Comparison of ENCODE assay signal across 12 cellular contexts in genomic region chr12:6330192-6330591, GRCh38. TPM values are rescaled to one million over a fixed set of nuclear protein-coding genes. Genes with fewer than 3 reads are reported as not detected.
DNase-seq lines count a peak whose midpoint lies in the region; ATAC-seq and TF ChIP-seq lines count a peak whose summit lies in the region.
"Had no signal": no experiment of that assay in that cellular context is flagged by ENCODE, and none has a peak within 500 bp of the region (broad histone marks: within the 10 kb centered on the region; RNA-seq: fewer than 3 reads in every experiment).

No MANE protein-coding gene starts in this region.

- ATAC-seq in GM18498 (IDR thresholded peaks at IDR 0.05; ENCODE audit: unreplicated experiment) = peak; percentile 65
- no peak for ATAC-seq in HCT116
- no peak for ATAC-seq in PC-3
- ATAC-seq in aorta (ENCODE audit: low FRiP score) = no peak
- no peak for ATAC-seq in HG03469 (IDR thresholded peaks at IDR 0.05; ENCODE audit: unreplicated experiment)

- DNase-seq in HCT116 (ENCODE audit: low read depth, low spot score) (no peak), adrenal gland (peak in 1 of 7 donors; percentile 11), PC-3 (no peak), aorta (no peak), DMS79 (lab: John Stamatoyannopoulos, UW) (no peak)

- 56 to 76% (median 71%) methylated on average over 5 of the region's 5 CpGs for WGBS in adrenal gland, 4 donors
- WGBS in aorta, 2 donors = 80% methylated on average over 5 of the region's 5 CpGs

- TF ChIP-seq POLR2A in HCT116 (IDR thresholded peaks at IDR 0.05; ENCODE audit: borderline replicate concordance, extremely low read depth, insufficient read depth, insufficient read length) (no peak), adrenal gland (IDR thresholded peaks at IDR 0.05) (no peak)

- peaks cover 5% of the 10 kb centered on the region for H3F3A ChIP-seq in PC-3 (ENCODE audit: low read length, unreplicated experiment)

- H2AFZ ChIP-seq in HCT116 (ENCODE audit: low read depth, low read length, poor library complexity, severe bottlenecking) (no peak overlapping the region), PC-3 (ENCODE audit: low read length) (no peak overlapping the region)

- no peak for TF ChIP-seq RAD21 in HCT116 (IDR thresholded peaks at IDR 0.05; ENCODE audit: low read depth)

- H4K20me1 ChIP-seq in HCT116 (ENCODE audit: insufficient read depth) (no peaks in the 10 kb centered on the region), PC-3 (ENCODE audit: low read length) (no peaks in the 10 kb centered on the region)

- H3K27me3 ChIP-seq in HCT116 (ENCODE audit: insufficient read depth, low read length) (no peaks in the 10 kb centered on the region), adrenal gland (no peaks in the 10 kb centered on the region), PC-3 (ENCODE audit: low read length) (no peaks in the 10 kb centered on the region), aorta (ENCODE audit: control insufficient read depth in 1 of 2, insufficient read depth in 2 of 2, low read length in 1 of 2) (no peaks in the 10 kb centered on the region)

- peak overlapping the region; percentile 20; the same call in 1 of the 2 replicates for H3K27ac ChIP-seq in HCT116 (ENCODE audit: low read depth, low read length)
- peak overlapping the region in 3 of 5 donors; percentile 33 to 84 (median 62) for H3K27ac ChIP-seq in adrenal gland
- peak overlapping the region in 12 of 21 experiments; percentile 4 to 99 (median 50) for H3K27ac ChIP-seq in skin epidermis
- no peak overlapping the region for H3K27ac ChIP-seq in PC-3 (ENCODE audit: low read length)
- H3K27ac ChIP-seq in aorta (ENCODE audit: low read depth in 1 of 2, low read length in 2 of 2) = no peak overlapping the region
- H3K27ac ChIP-seq: KMS-11 had no signal

- CTCF ChIA-PET in HCT116 (lab: Charles Lee) = no interaction called here
- CTCF ChIA-PET in PC-3 (lab: Charles Lee) = no interaction called here

- TF ChIP-seq CTCF in HCT116 (IDR thresholded peaks at IDR 0.05 in 2 of 3, conservative IDR thresholded peaks at IDR 0.05 in 1 of 3; ENCODE audit: borderline replicate concordance in 1 of 3, insufficient read depth in 1 of 3, low read depth in 2 of 3, low read length in 2 of 3) (no peak), adrenal gland (IDR thresholded peaks at IDR 0.05) (no peak), PC-3 (conservative IDR thresholded peaks at IDR 0.05; ENCODE audit: low read depth, low read length) (no peak)

- H3K4me3 ChIP-seq in HCT116 (replicated peaks in 1 of 2; ENCODE audit: low read depth in 1 of 2, low read length in 2 of 2) (no peak overlapping the region), adrenal gland (no peak overlapping the region), skin epidermis (no peak overlapping the region), PC-3 (ENCODE audit: low read length) (no peak overlapping the region), aorta (ENCODE audit: low read length in 2 of 2) (no peak overlapping the region)

- POLR2A ChIA-PET in HCT116 (lab: Charles Lee) (no interaction called here), PC-3 (lab: Charles Lee; ENCODE audit: unreplicated experiment) (no interaction called here)

- peaks cover 34% of the 10 kb centered on the region for H3K79me2 ChIP-seq in HCT116 (ENCODE audit: insufficient read depth, low read length)
- peaks cover 22% of the 10 kb centered on the region for H3K79me2 ChIP-seq in PC-3 (ENCODE audit: low read length)

- H3K4me2 ChIP-seq in HCT116 (ENCODE audit: low read length) (no peak overlapping the region), PC-3 (ENCODE audit: low read length) (no peak overlapping the region)
- H3K4me2 ChIP-seq: KMS-11 had no signal

- H3K9me2 ChIP-seq in HCT116 (ENCODE audit: insufficient read depth) (no peaks in the 10 kb centered on the region), PC-3 (replicated peaks; ENCODE audit: low read length) (no peaks in the 10 kb centered on the region)

- intact Hi-C loops in HCT116 (cut with micrococcal nuclease) (loop anchor here (10.0 kb wide), 1 partner anchor 205 kb away; the partner anchor contains the start of gene GAPDH), adrenal gland (cut with DNase I) (loop anchor here (5.0 to 10.0 kb wide), 2 partner anchors 137 to 205 kb away; partner anchors contain the start of gene GAPDH (in 1 of the 2)), PC-3 (cut with micrococcal nuclease) (no loop called here), aorta (cut with DNase I) (no loop called here)

- no TSS peak for BruUV-seq in HCT116 (replicated peaks; lab: Mats Ljungman, UMichigan)
- BruUV-seq in PC-3 (replicated peaks; lab: Mats Ljungman, UMichigan) = no TSS peak

- RAD21 ChIA-PET in HCT116 (lab: Charles Lee; ENCODE audit: low non-redundant PET in 1 of 2, low total read pairs in 2 of 2, uncharacterized antibody in 2 of 2, unreplicated experiment in 2 of 2) = no interaction called here

- H3K9ac ChIP-seq in HCT116 (ENCODE audit: low read length) = no peak overlapping the region
- H3K9ac ChIP-seq in PC-3 (ENCODE audit: low read length) = no peak overlapping the region
- H3K9ac ChIP-seq: KMS-11 had no signal

- H3K9me3 ChIP-seq in HCT116 (ENCODE audit: control insufficient read depth in 1 of 2, insufficient read depth in 1 of 2, low read depth in 1 of 2, low read length in 2 of 2) = no peaks in the 10 kb centered on the region
- no peaks in the 10 kb centered on the region for H3K9me3 ChIP-seq in adrenal gland (replicated peaks in 1 of 3)
- no peaks in the 10 kb centered on the region for H3K9me3 ChIP-seq in PC-3 (ENCODE audit: low read length)
- no peaks in the 10 kb centered on the region for H3K9me3 ChIP-seq in aorta (ENCODE audit: control insufficient read depth, low read length)

- H3K36me3 ChIP-seq in HCT116 (ENCODE audit: control insufficient read depth in 1 of 2, insufficient read depth in 2 of 2, low read length in 2 of 2) = peaks cover 42 to 61% of the 10 kb centered on the region in 2 experiments
- peaks cover 0 to 84% of the 10 kb centered on the region in 2 donors for H3K36me3 ChIP-seq in adrenal gland (replicated peaks in 1 of 2)
- peaks cover 41% of the 10 kb centered on the region for H3K36me3 ChIP-seq in PC-3 (ENCODE audit: low read depth, low read length)
- peaks cover 0 to 11% of the 10 kb centered on the region in 2 donors for H3K36me3 ChIP-seq in aorta (ENCODE audit: control insufficient read depth in 1 of 2, insufficient read depth in 2 of 2, low read length in 1 of 2)

- peaks cover 7 to 34% of the 10 kb centered on the region in 2 experiments for H3K4me1 ChIP-seq in HCT116 (ENCODE audit: control insufficient read depth in 1 of 2, insufficient read depth in 2 of 2, low read length in 2 of 2)
- peaks cover 20 to 88% of the 10 kb centered on the region in 2 donors for H3K4me1 ChIP-seq in adrenal gland (replicated peaks in 1 of 2)
- peaks cover 32% of the 10 kb centered on the region for H3K4me1 ChIP-seq in PC-3 (ENCODE audit: insufficient read depth, low read length)
- H3K4me1 ChIP-seq in aorta (ENCODE audit: control insufficient read depth in 1 of 2, insufficient read depth in 2 of 2, low read length in 2 of 2) = no peaks in the 10 kb centered on the region

TF ChIP-seq in HCT116, 20 proteins besides CTCF, POLR2A, EP300 and RAD21:
- no peak for TF ChIP-seq SRF (IDR thresholded peaks at IDR 0.05; ENCODE audit: low read depth)
- no peak for TF ChIP-seq CBX3 (IDR thresholded peaks at IDR 0.05; ENCODE audit: low read depth)
TF ChIP-seq in HCT116: peak in this region for 0.

RNA-seq across cellular contexts. Expression of gene TNFRSF1A, which starts 11.7 kb away (rescaled TPM):
- total RNA-seq in HCT116 (2021; ENCODE audit: unreplicated experiment) (129 TPM), adrenal gland (100 to 1,000 TPM; 181 to 386 (median 262) TPM), PC-3 (2014; rRNA removed) (95.1 and 97.4 TPM in 2 replicates), aorta (100 to 1,000 TPM; 190 to 236 TPM)
- polyA plus RNA-seq in HCT116 (2012) = 91.0 and 116 TPM in 2 replicates
- polyA plus RNA-seq in adrenal gland (100 to 1,000 TPM in 2 of 3 donors, 10 to 100 TPM in 1; 91.8 to 167 (median 160) TPM), aorta (100 to 1,000 TPM in 1 of 2 donors, 10 to 100 TPM in 1; 36.9 to 112 TPM)

RNA-seq across cellular contexts. Expression of gene PLEKHG6, which starts 19.7 kb away (rescaled TPM):
- total RNA-seq in HCT116 (2021; ENCODE audit: unreplicated experiment) = 27.4 TPM
- 16.5 and 19.9 TPM in 2 replicates for polyA plus RNA-seq in HCT116 (2012)
- 1 to 10 TPM in 2 of 8 donors, under 1 TPM in 5, not detected in 1; 0.23 to 1.9 (median 0.51) TPM for total RNA-seq in adrenal gland
- polyA plus RNA-seq in adrenal gland = 1 to 10 TPM in 1 of 3 donors, under 1 TPM in 1, not detected in 1; 0.32 to 5.8 TPM
- 18.0 and 18.4 TPM in 2 replicates for total RNA-seq in PC-3 (2014; rRNA removed)
- 1 to 10 TPM in 1 of 2 donors, under 1 TPM in 1; 0.88 to 1.5 TPM for total RNA-seq in aorta
- 10 to 100 TPM in 1 of 2 donors, under 1 TPM in 1; 0.15 to 90.3 TPM for polyA plus RNA-seq in aorta
- total RNA-seq: Daoy, myocyte, NCI-H460 had no signal

RNA-seq across cellular contexts. Expression of gene SCNN1A, which starts 45.2 kb away (rescaled TPM):
- total RNA-seq in HCT116 (2021; ENCODE audit: unreplicated experiment) (118 TPM), adrenal gland (10 to 100 TPM in 7 of 8 donors, 1 to 10 TPM in 1; 7.6 to 38.0 (median 17.3) TPM), PC-3 (2014; rRNA removed) (2.3 and 2.9 TPM in 2 replicates), aorta (1 to 10 TPM; 1.5 to 2.4 TPM)
- polyA plus RNA-seq in HCT116 (2012) = 150 and 159 TPM in 2 replicates
- polyA plus RNA-seq in adrenal gland (1 to 10 TPM; 4.3 to 5.3 (median 5.1) TPM), aorta (1 to 10 TPM in 1 of 2 donors, under 1 TPM in 1; 0.61 to 1.5 TPM)

RNA-seq across cellular contexts. Expression of gene LTBR, which starts 53.8 kb away (rescaled TPM):
- total RNA-seq in HCT116 (2021; ENCODE audit: unreplicated experiment) = 128 TPM
- 91.2 and 100 TPM in 2 replicates for polyA plus RNA-seq in HCT116 (2012)
- 100 to 1,000 TPM; 108 to 295 (median 174) TPM for total RNA-seq in adrenal gland
- polyA plus RNA-seq in adrenal gland = 100 to 1,000 TPM in 2 of 3 donors, 10 to 100 TPM in 1; 71.0 to 165 (median 119) TPM
- total RNA-seq in PC-3 (2014; rRNA removed) = 160 and 163 TPM in 2 replicates
- total RNA-seq in aorta = 100 to 1,000 TPM in 1 of 2 donors, 10 to 100 TPM in 1; 83.1 to 103 TPM
- polyA plus RNA-seq in aorta = 10 to 100 TPM; 20.5 to 87.8 TPM

Comparison
In these comparisons a context has a peak if more than half of its experiments do, and no peak if none do; other contexts are left out.
1. H3K27ac ChIP-seq: peak in HCT116 (single experiment), adrenal gland (3 of 5) and skin epidermis (12 of 21); none in PC-3 (single experiment) and aorta (0 of 2).
2. intact Hi-C loops: an anchor here in HCT116 (10.0 kb wide) and adrenal gland (5.0 to 10.0 kb wide); none called in PC-3 and aorta.